8 cellular contexts compared by ENCODE assay signal in the genomic region with DNA sequence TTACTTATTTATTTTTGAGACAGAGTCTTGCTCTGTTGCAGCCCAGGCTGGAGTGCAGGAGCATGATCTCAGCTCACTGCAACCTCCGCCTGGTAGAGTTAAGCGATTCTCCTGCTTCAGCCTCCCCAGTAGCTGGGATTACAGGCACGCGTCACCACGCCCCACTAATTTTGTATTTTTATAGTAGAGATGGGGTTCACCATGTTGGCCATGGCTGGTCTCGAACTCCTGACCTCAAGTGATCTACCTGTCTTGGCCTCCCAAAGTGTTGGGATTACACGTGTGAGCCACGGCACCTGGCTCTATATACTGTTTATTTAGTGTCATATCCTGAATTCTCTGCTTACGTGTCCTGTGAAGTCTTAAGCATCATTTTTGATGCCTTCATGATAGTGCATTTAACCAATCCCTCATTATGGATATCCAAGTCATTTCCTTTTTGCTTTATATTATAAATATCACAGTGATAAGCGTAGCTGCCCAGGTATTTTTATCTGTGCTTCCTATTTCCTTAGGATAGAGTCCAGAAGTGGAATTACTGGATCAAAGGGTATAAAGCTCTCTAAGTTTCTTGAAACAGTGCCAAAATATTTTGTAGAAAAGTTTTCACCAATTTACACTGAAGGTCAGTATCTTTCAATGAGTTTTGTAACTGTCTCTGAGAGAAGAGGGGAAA. TPM values are rescaled to one million over a fixed set of nuclear protein-coding genes. Genes with fewer than 3 reads are reported as not detected.
DNase-seq lines count a peak whose midpoint lies in the region; ATAC-seq and TF ChIP-seq lines count a peak whose summit lies in the region.

No MANE protein-coding gene starts in this region.

- no peak for TF ChIP-seq CTCF in 22Rv1 (IDR thresholded peaks at IDR 0.05)

- H3K27me3 ChIP-seq in HUES64 (ENCODE audit: insufficient read depth, low read length) = no peaks in the 10 kb centered on the region
- no peaks in the 10 kb centered on the region for H3K27me3 ChIP-seq in mucosa of rectum (ENCODE audit: control insufficient read depth in 2 of 2, insufficient read depth in 2 of 2, low read length in 2 of 2)

- H3K27ac Mint-ChIP-seq in central memory CD8-positive, alpha-beta T cell (ENCODE audit: low read depth) = peak overlapping the region; percentile 90

- H3K9me3 Mint-ChIP-seq in central memory CD8-positive, alpha-beta T cell = no peaks in the 10 kb centered on the region

- no peaks in the 10 kb centered on the region for H3K27me3 Mint-ChIP-seq in central memory CD8-positive, alpha-beta T cell

- ATAC-seq in central memory CD8-positive, alpha-beta T cell (replicated peaks; ENCODE audit: extremely low read depth, poor library complexity, severe bottlenecking) = no peak
- no peak for ATAC-seq in HG03432 (IDR thresholded peaks at IDR 0.05; ENCODE audit: unreplicated experiment)

- peak overlapping the region; percentile 88 for H3K4me3 Mint-ChIP-seq in central memory CD8-positive, alpha-beta T cell

- H3K9me3 ChIP-seq in HUES64 (ENCODE audit: insufficient read depth, low read depth, low read length) = no peaks in the 10 kb centered on the region
- H3K9me3 ChIP-seq in mucosa of rectum (ENCODE audit: control insufficient read depth in 2 of 2, low read length in 2 of 2) = no peaks in the 10 kb centered on the region

- H3K9ac ChIP-seq in HUES64 (ENCODE audit: low read depth, low read length) (peak overlapping the region; percentile 44; the same call in 1 of the 2 replicates), mucosa of rectum (ENCODE audit: low read depth in 1 of 2, low read length in 2 of 2) (peak overlapping the region; percentile 86 to 99)

- H3K4me3 ChIP-seq in HUES64 (ENCODE audit: low read length) = peak overlapping the region; percentile 90
- peak overlapping the region; percentile 76 to 96 for H3K4me3 ChIP-seq in mucosa of rectum (ENCODE audit: low read length in 2 of 2)

- DNase-seq in central memory CD8-positive, alpha-beta T cell (ENCODE audit: low spot score in 2 of 2) = no peak
- DNase-seq in NCI-H345 treated with DMSO at 0.1 percent for 48 hours (lab: John Stamatoyannopoulos, UW; ENCODE audit: unreplicated experiment) (no peak), NCI-H1417 (lab: John Stamatoyannopoulos, UW) (no peak), ureter (ENCODE audit: low spot score) (no peak)

- H3K27ac ChIP-seq in 22Rv1 (peak overlapping the region; percentile 73), HUES64 (ENCODE audit: low read depth, low read length) (peak overlapping the region; percentile 75; the same call in 1 of the 2 replicates), mucosa of rectum (ENCODE audit: low read depth in 2 of 2, low read length in 2 of 2) (peak overlapping the region; percentile 88 to 90)

- H3K36me3 ChIP-seq in HUES64 (ENCODE audit: insufficient read depth, low read length) (peaks cover 16% of the 10 kb centered on the region), mucosa of rectum (ENCODE audit: control insufficient read depth in 2 of 2, insufficient read depth in 2 of 2, low read length in 2 of 2) (peaks cover 7% of the 10 kb centered on the region in 2 donors)

- H3K4me1 ChIP-seq in HUES64 (ENCODE audit: insufficient read depth, low read length) (peaks cover 22% of the 10 kb centered on the region; the same call in 1 of the 2 replicates), mucosa of rectum (ENCODE audit: control insufficient read depth in 2 of 2, insufficient read depth in 2 of 2, low read length in 2 of 2) (peaks cover 18 to 35% of the 10 kb centered on the region in 2 donors)

- peaks cover 12% of the 10 kb centered on the region for H3K36me3 Mint-ChIP-seq in central memory CD8-positive, alpha-beta T cell (ENCODE audit: insufficient read depth)

- H3K4me1 Mint-ChIP-seq in central memory CD8-positive, alpha-beta T cell = peaks cover 29% of the 10 kb centered on the region

- 94% methylated on average over 10 of the region's 10 CpGs for WGBS in HUES64

RNA-seq across cellular contexts. Expression of a gene that starts 0.9 kb away (rescaled TPM):
- polyA plus RNA-seq in HUES64 (2013, experiment 1 of 2) = 8.8 TPM
- 10.9 TPM for polyA plus RNA-seq in HUES64 (2013, experiment 2 of 2)
- total RNA-seq in ureter = 36.5 TPM

RNA-seq across cellular contexts. Expression of a gene that starts 21.5 kb away (rescaled TPM):
- polyA plus RNA-seq in HUES64 (2013, experiment 1 of 2) = 181 TPM
- 168 TPM for polyA plus RNA-seq in HUES64 (2013, experiment 2 of 2)
- 1,521 TPM for total RNA-seq in ureter

RNA-seq across cellular contexts. Expression of a gene that starts 33.6 kb away (rescaled TPM):
- polyA plus RNA-seq in HUES64 (2013, experiment 1 of 2) = 73.1 TPM
- polyA plus RNA-seq in HUES64 (2013, experiment 2 of 2) = 76.4 TPM
- total RNA-seq in ureter = 77.2 TPM

RNA-seq across cellular contexts. Expression of a gene that starts 54.2 kb away (rescaled TPM):
- 18.9 TPM for polyA plus RNA-seq in HUES64 (2013, experiment 1 of 2)
- 18.6 TPM for polyA plus RNA-seq in HUES64 (2013, experiment 2 of 2)
- 99.6 TPM for total RNA-seq in ureter

RNA-seq across cellular contexts. Expression of a gene that starts 54.8 kb away (rescaled TPM):
- 27.3 TPM for polyA plus RNA-seq in HUES64 (2013, experiment 1 of 2)
- polyA plus RNA-seq in HUES64 (2013, experiment 2 of 2) = 22.9 TPM
- total RNA-seq in ureter = 32.1 TPM
